In the genomic region with DNA sequence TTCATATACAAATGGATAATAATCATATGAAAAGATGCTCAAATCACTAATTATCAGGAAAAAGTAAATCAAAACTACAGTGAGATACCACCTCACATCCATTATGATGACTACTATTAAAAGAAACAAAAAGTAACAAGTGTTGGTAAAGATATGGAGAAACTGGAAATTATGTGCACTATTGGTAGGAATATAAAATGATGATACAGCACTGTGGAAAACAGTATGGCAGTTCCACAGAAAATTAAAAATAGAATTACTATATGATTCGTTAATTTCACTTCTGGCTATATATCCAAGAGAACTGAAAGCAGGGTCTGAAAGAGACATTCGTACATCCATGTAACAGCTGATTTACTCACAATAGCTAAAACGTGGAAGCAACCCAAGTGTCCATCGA, we compare ENCODE assay signal across 15 cellular contexts.
"Had no signal": no experiment of that assay in that cellular context is flagged by ENCODE, and none has a peak within 500 bp of the region (broad histone marks: within the 10 kb centered on the region; RNA-seq: fewer than 3 reads in every experiment).

No MANE protein-coding gene starts in this region.

- H3K9me3 Mint-ChIP-seq: natural killer cell; T-helper 1 cell treated with Interleukin-12 subunit alpha and Interleukin-12 subunit beta and Interleukin-4 antibody, amounts not matched to agents 30 μg/mL and 1 μg/mL, for 36 hours had no signal

- H3K4me3 Mint-ChIP-seq: activated CD4-positive, alpha-beta T cell treated with anti-CD3 and anti-CD28 coated beads, Interleukin-2, amount 10 ng/mL, durations not matched to agents 24 days and 14 days; stimulated activated memory B cell treated with anti-CD40 and anti-IgM and Interleukin-4, amounts not matched to agents 10 μg/mL and 1 μg/mL and 100 μg/mL, for 72 hours; T-helper 1 cell treated with Interleukin-12 subunit alpha and Interleukin-12 subunit beta and Interleukin-4 antibody, amounts not matched to agents 30 μg/mL and 1 μg/mL, for 36 hours had no signal

- H3K27ac Mint-ChIP-seq: activated CD4-positive, alpha-beta T cell treated with anti-CD3 and anti-CD28 coated beads, Interleukin-2, amount 10 ng/mL, durations not matched to agents 24 days and 14 days; natural killer cell; stimulated activated memory B cell treated with anti-CD40 and anti-IgM and Interleukin-4, amounts not matched to agents 10 μg/mL and 1 μg/mL and 100 μg/mL, for 72 hours; T-helper 1 cell treated with Interleukin-12 subunit alpha and Interleukin-12 subunit beta and Interleukin-4 antibody, amounts not matched to agents 30 μg/mL and 1 μg/mL, for 36 hours had no signal

- H3K27ac ChIP-seq: adrenal gland, tibial nerve, uterus had no signal

- H3K27me3 Mint-ChIP-seq: activated CD4-positive, alpha-beta T cell treated with anti-CD3 and anti-CD28 coated beads, Interleukin-2, amount 10 ng/mL, durations not matched to agents 24 days and 14 days; stimulated activated memory B cell treated with anti-CD40 and anti-IgM and Interleukin-4, amounts not matched to agents 10 μg/mL and 1 μg/mL and 100 μg/mL, for 72 hours had no signal

- H3K9me3 ChIP-seq: adrenal gland, tibial nerve, uterus had no signal

- H3K4me1 ChIP-seq: adrenal gland, tibial nerve, uterus had no signal

- H3K4me3 ChIP-seq: adrenal gland, tibial nerve, uterus had no signal

- H3K36me3 Mint-ChIP-seq: natural killer cell; stimulated activated memory B cell treated with anti-CD40 and anti-IgM and Interleukin-4, amounts not matched to agents 10 μg/mL and 1 μg/mL and 100 μg/mL, for 72 hours had no signal

- DNase-seq: activated gamma-delta T cell treated with Interleukin-2 at 50 U/mL for 16 hours; adrenal gland; islet precursor cell; left ventricle myocardium superior; mesenchymal stem cell; natural killer cell; posterior cingulate gyrus; retina; stimulated activated CD4-positive, alpha-beta T cell treated with anti-CD3 and anti-CD28 coated beads, Interleukin-2, amount 100 ng/mL, for 48 hours; uterus had no signal

- ATAC-seq: esophagus mucosa; left ventricle myocardium superior; natural killer cell; stimulated activated memory B cell treated with anti-CD40 and anti-IgM and Interleukin-4, amounts not matched to agents 10 μg/mL and 1 μg/mL and 100 μg/mL, for 72 hours had no signal
